In genomic region chr6:28980137-28980796, GRCh38 we compare ENCODE assay signal across 1 cellular context.
TF ChIP-seq lines count a peak whose summit lies in the region.

No MANE protein-coding gene starts in this region.

TF ChIP-seq in K562, 482 proteins besides CTCF, POLR2A, EP300 and RAD21 (continued from another document and continues in another):
- peak; percentile 35; the same call in 1 of the 2 replicates for TF ChIP-seq ZBTB40 (IDR thresholded peaks at IDR 0.05)
- TF ChIP-seq ZBTB40 (CRISPR knock-in tag; IDR thresholded peaks at IDR 0.05): no peak
- TF ChIP-seq TBP (optimal IDR thresholded peaks at IDR 0.05; ENCODE audit: low read depth, low read length): peak; percentile 16
- no peak for TF ChIP-seq ZNF830 (CRISPR knock-in tag; IDR thresholded peaks at IDR 0.05)
- TF ChIP-seq ILF3 (IDR thresholded peaks at IDR 0.05; ENCODE audit: borderline replicate concordance): no peak
- peak; percentile 56; the same call in 1 of the 2 replicates for TF ChIP-seq LARP7 (IDR thresholded peaks at IDR 0.05)
- 0 out of 4 replicates have a peak, but pooled peaks of 1 of the 2 experiments have one; percentile 41 for TF ChIP-seq TBL1XR1 (IDR thresholded peaks at IDR 0.05; ENCODE audit: low read length in 2 of 2)
- TF ChIP-seq IFI16 (CRISPR knock-in tag; IDR thresholded peaks at IDR 0.05): no peak
- no peak for TF ChIP-seq THAP12 (CRISPR knock-in tag; IDR thresholded peaks at IDR 0.05)
- TF ChIP-seq NCOA4 (IDR thresholded peaks at IDR 0.05; ENCODE audit: partially characterized antibody): peak; percentile 32
- no peak for TF ChIP-seq NCOA1 (IDR thresholded peaks at IDR 0.05; ENCODE audit: low read depth)
- TF ChIP-seq MLX (CRISPR knock-in tag; conservative IDR thresholded peaks at IDR 0.05): no peak
- TF ChIP-seq CUX1 (CRISPR knock-in tag; IDR thresholded peaks at IDR 0.05): no peak
- TF ChIP-seq SIN3A (IDR thresholded peaks at IDR 0.05; ENCODE audit: borderline replicate concordance in 2 of 2, control insufficient read depth in 1 of 2, low read depth in 2 of 2, low read length in 2 of 2): 0 out of 4 replicates have a peak, but pooled peaks of 1 of the 2 experiments have one; percentile 9
- no peak for TF ChIP-seq ERF (CRISPR knock-in tag; IDR thresholded peaks at IDR 0.05)
- no peak for TF ChIP-seq ZNF318 (IDR thresholded peaks at IDR 0.05; ENCODE audit: borderline replicate concordance in 1 of 2, low read depth in 1 of 2)
- no peak for TF ChIP-seq RUNX1 (IDR thresholded peaks at IDR 0.05; ENCODE audit: low read depth)
- TF ChIP-seq NCOR1 (IDR thresholded peaks at IDR 0.05): no peak
- TF ChIP-seq ZNF655 (CRISPR knock-in tag; IDR thresholded peaks at IDR 0.05): peak; percentile 78; the same call in 1 of the 2 replicates
